17 cellular contexts compared by ENCODE assay signal in genomic region chr3:134419214-134419965, GRCh38. TPM values are rescaled to one million over a fixed set of nuclear protein-coding genes. Genes with fewer than 3 reads are reported as not detected.
A peak's percentile ranks its signal among the peaks of the same experiment; 100 is the strongest.
DNase-seq lines count a peak whose midpoint lies in the region; ATAC-seq lines count a peak whose summit lies in the region.
"Had no signal": no experiment of that assay in that cellular context is flagged by ENCODE, and none has a peak within 500 bp of the region (broad histone marks: within the 10 kb centered on the region; RNA-seq: fewer than 3 reads in every experiment).

No MANE protein-coding gene starts in this region.

- no peaks in the 10 kb centered on the region for H3K4me1 Mint-ChIP-seq in stimulated activated memory B cell treated with anti-CD40 and anti-IgM and Interleukin-4, amounts not matched to agents 10 μg/mL and 1 μg/mL and 100 μg/mL, for 72 hours
- H3K4me1 Mint-ChIP-seq: stimulated activated naive CD8-positive, alpha-beta T cell treated with anti-CD3 and anti-CD28 coated beads, Interleukin-15, amount 100 ng/mL, for 72 hours had no signal

- no peak overlapping the region for H3K4me3 Mint-ChIP-seq in stimulated activated memory B cell treated with anti-CD40 and anti-IgM and Interleukin-4, amounts not matched to agents 10 μg/mL and 1 μg/mL and 100 μg/mL, for 72 hours
- H3K4me3 Mint-ChIP-seq: activated naive CD8-positive, alpha-beta T cell; stimulated activated naive CD8-positive, alpha-beta T cell treated with anti-CD3 and anti-CD28 coated beads, Interleukin-15, amount 100 ng/mL, for 72 hours had no signal

- no peaks in the 10 kb centered on the region for H3K9me3 Mint-ChIP-seq in stimulated activated memory B cell treated with anti-CD40 and anti-IgM and Interleukin-4, amounts not matched to agents 10 μg/mL and 1 μg/mL and 100 μg/mL, for 72 hours
- H3K9me3 Mint-ChIP-seq in activated naive CD4-positive, alpha-beta T cell treated with anti-CD3 and anti-CD28 coated beads, Interleukin-2, amount 50 U/mL, for 72 hours, result no peaks in the 10 kb centered on the region
- H3K9me3 Mint-ChIP-seq: stimulated activated naive CD8-positive, alpha-beta T cell treated with anti-CD3 and anti-CD28 coated beads, Interleukin-15, amount 100 ng/mL, for 72 hours had no signal

- DNase-seq in NCI-H345 (lab: John Stamatoyannopoulos, UW), result peak; percentile 19
- no peak for DNase-seq in NCI-H345 treated with DMSO at 0.1 percent for 48 hours (lab: John Stamatoyannopoulos, UW; ENCODE audit: unreplicated experiment)
- peak; percentile 60 for DNase-seq in NCI-H510A (lab: John Stamatoyannopoulos, UW)
- peak; percentile 38 for DNase-seq in iPS-NIHi11 (ENCODE audit: low spot score)
- no peak for DNase-seq in NCI-H2081 treated with DMSO at 0.1 percent for 48 hours (lab: John Stamatoyannopoulos, UW)
- DNase-seq in activated naive CD4-positive, alpha-beta T cell treated with anti-CD3 and anti-CD28 coated beads, Interleukin-2, amount 50 U/mL, for 72 hours (ENCODE audit: low spot score in 2 of 2), result no peak
- DNase-seq: activated T-cell treated with anti-CD3 and anti-CD28 coated beads, Interleukin-2, amount 50 U/mL, for 1 hour; esophagus squamous epithelium; heart left ventricle; left cardiac atrium; NCI-H1694 treated with DMSO at 0.1 percent for 48 hours; SK-N-SH; stimulated activated CD4-positive, alpha-beta T cell treated with anti-CD3 and anti-CD28 coated beads, Interleukin-12 subunit alpha, Interleukin-12 subunit beta, amount 100 ng/mL, for 4 hours; stimulated activated naive CD8-positive, alpha-beta T cell treated with anti-CD3 and anti-CD28 coated beads, Interleukin-15, amount 100 ng/mL, for 72 hours had no signal

- H3K27me3 Mint-ChIP-seq in stimulated activated memory B cell treated with anti-CD40 and anti-IgM and Interleukin-4, amounts not matched to agents 10 μg/mL and 1 μg/mL and 100 μg/mL, for 72 hours, result peaks cover 21% of the 10 kb centered on the region
- H3K27me3 Mint-ChIP-seq: activated naive CD8-positive, alpha-beta T cell; stimulated activated naive CD8-positive, alpha-beta T cell treated with anti-CD3 and anti-CD28 coated beads, Interleukin-15, amount 100 ng/mL, for 72 hours had no signal

- no peaks in the 10 kb centered on the region for H3K36me3 Mint-ChIP-seq in stimulated activated memory B cell treated with anti-CD40 and anti-IgM and Interleukin-4, amounts not matched to agents 10 μg/mL and 1 μg/mL and 100 μg/mL, for 72 hours
- H3K36me3 Mint-ChIP-seq in activated naive CD4-positive, alpha-beta T cell treated with anti-CD3 and anti-CD28 coated beads, Interleukin-2, amount 50 U/mL, for 72 hours, result no peaks in the 10 kb centered on the region
- H3K36me3 Mint-ChIP-seq: activated naive CD8-positive, alpha-beta T cell had no signal

- H3K27ac Mint-ChIP-seq in stimulated activated memory B cell treated with anti-CD40 and anti-IgM and Interleukin-4, amounts not matched to agents 10 μg/mL and 1 μg/mL and 100 μg/mL, for 72 hours, result no peak overlapping the region
- no peak overlapping the region for H3K27ac Mint-ChIP-seq in activated naive CD4-positive, alpha-beta T cell treated with anti-CD3 and anti-CD28 coated beads, Interleukin-2, amount 50 U/mL, for 72 hours
- H3K27ac Mint-ChIP-seq: activated naive CD8-positive, alpha-beta T cell; stimulated activated naive CD8-positive, alpha-beta T cell treated with anti-CD3 and anti-CD28 coated beads, Interleukin-15, amount 100 ng/mL, for 72 hours had no signal

- ATAC-seq in stimulated activated memory B cell treated with anti-CD40 and anti-IgM and Interleukin-4, amounts not matched to agents 10 μg/mL and 1 μg/mL and 100 μg/mL, for 72 hours, result peak; percentile 6
- no peak for ATAC-seq in HG03520 (IDR thresholded peaks at IDR 0.05; ENCODE audit: unreplicated experiment)
- ATAC-seq in activated naive CD4-positive, alpha-beta T cell treated with anti-CD3 and anti-CD28 coated beads, Interleukin-2, amount 50 U/mL, for 72 hours, result no peak
- ATAC-seq: heart left ventricle; left cardiac atrium; stimulated activated naive CD8-positive, alpha-beta T cell treated with anti-CD3 and anti-CD28 coated beads, Interleukin-15, amount 100 ng/mL, for 72 hours had no signal

RNA-seq across cellular contexts. Expression of gene AMOTL2, which starts 45.1 kb away (rescaled TPM):
- under 1 TPM in 1 of 2 donors, not detected in 1; 0.64 TPM for total RNA-seq in activated naive CD4-positive, alpha-beta T cell treated with anti-CD3 and anti-CD28 coated beads, Interleukin-2, amount 50 U/mL, for 72 hours

Comparison
In these comparisons a context has a peak if more than half of its experiments do, and no peak if none do; other contexts are left out.
1. DNase-seq: peak in NCI-H345 (single experiment), NCI-H510A (single experiment) and iPS-NIHi11 (single experiment); none in NCI-H345 treated with DMSO at 0.1 percent for 48 hours (single experiment), NCI-H2081 treated with DMSO at 0.1 percent for 48 hours (single experiment) and activated naive CD4-positive, alpha-beta T cell treated with anti-CD3 and anti-CD28 coated beads, Interleukin-2, amount 50 U/mL, for 72 hours (0 of 2).